16 cellular contexts compared by ENCODE assay signal in the genomic region with DNA sequence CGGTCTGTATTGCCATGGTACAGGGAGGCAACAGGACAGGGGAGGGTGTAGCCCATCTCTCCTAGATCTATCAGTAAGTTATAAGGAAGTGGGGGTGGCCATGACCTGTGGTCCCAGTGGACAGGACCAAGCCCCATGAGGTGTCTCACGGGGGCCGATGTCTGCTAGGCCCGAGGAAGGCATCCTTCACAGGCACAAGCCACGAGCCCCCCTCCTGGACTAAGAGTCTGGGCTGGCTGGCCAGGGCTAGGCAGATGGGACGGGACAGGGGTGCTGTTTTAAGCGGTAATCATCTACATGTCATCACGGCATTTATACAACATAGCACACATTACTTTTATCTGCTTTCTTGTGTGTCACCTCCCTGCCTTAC. TPM values are rescaled to one million over a fixed set of nuclear protein-coding genes. Genes with fewer than 3 reads are reported as not detected.
DNase-seq lines count a peak whose midpoint lies in the region; ATAC-seq, FAIRE-seq and TF ChIP-seq lines count a peak whose summit lies in the region.
"Had no signal": no experiment of that assay in that cellular context is flagged by ENCODE, and none has a peak within 500 bp of the region (broad histone marks: within the 10 kb centered on the region; RNA-seq: fewer than 3 reads in every experiment).

No MANE protein-coding gene starts in this region.

- H3K27ac ChIP-seq in HepG2 (ENCODE audit: extremely low read length, insufficient read depth, low read length) (no peak overlapping the region), right lobe of liver (no peak overlapping the region)
- H3K27ac ChIP-seq: RWPE1, SJCRH30 had no signal

- peak overlapping the region in 2 of 3 experiments; percentile 2 to 48; a peak in 3 of 6 replicates for H3K4me3 ChIP-seq in HepG2 (replicated peaks in 1 of 3; ENCODE audit: insufficient read depth in 1 of 3, low read depth in 2 of 3, low read length in 3 of 3)
- no peak overlapping the region for H3K4me3 ChIP-seq in right lobe of liver
- H3K4me3 ChIP-seq: SJCRH30 had no signal

- H3K36me3 ChIP-seq in HepG2 (replicated peaks in 1 of 2; ENCODE audit: control insufficient read depth in 1 of 2, insufficient read depth in 2 of 2, low read length in 2 of 2) = no peaks in the 10 kb centered on the region
- H3K36me3 ChIP-seq in right lobe of liver = no peaks in the 10 kb centered on the region
- H3K36me3 ChIP-seq: SJCRH30 had no signal

- CTCF ChIA-PET in HepG2 (lab: Yijun Ruan, JAX; ENCODE audit: low intra/inter-chr PET ratio, low total read pairs) = no interaction called here

- TF ChIP-seq EP300 in HepG2 (IDR thresholded peaks at IDR 0.05; ENCODE audit: low read depth in 2 of 2, low read length in 2 of 2) (no peak), HepG2 (CRISPR knock-in tag; IDR thresholded peaks at IDR 0.05; ENCODE audit: borderline replicate concordance) (no peak)

- peaks cover 25% of the 10 kb centered on the region for H3K4me1 Mint-ChIP-seq in central memory CD8-positive, alpha-beta T cell
- H3K4me1 Mint-ChIP-seq in neural crest cell = peaks cover 19% of the 10 kb centered on the region

- DNase-seq in HepG2 (ENCODE audit: low spot score) = no peak
- DNase-seq in right lobe of liver = no peak
- DNase-seq in central memory CD8-positive, alpha-beta T cell (ENCODE audit: low spot score in 2 of 2) = no peak
- DNase-seq in neural crest cell (ENCODE audit: low read depth, low spot score) = no peak
- no peak for DNase-seq in NCI-H1105 treated with DMSO at 0.1 percent for 48 hours (lab: John Stamatoyannopoulos, UW)
- DNase-seq in H54 (ENCODE audit: insufficient read length, low spot score) = no peak
- DNase-seq: HFFc6, NCI-H187 treated with DMSO at 0.1 percent for 48 hours, NCI-H345, NCI-H774, SJCRH30 had no signal

- H3K9ac ChIP-seq in HepG2 (ENCODE audit: insufficient read depth, low read depth, low read length) = no peak overlapping the region

- 67% methylated on average over 4 of the region's 8 CpGs for WGBS in HepG2 (ENCODE audit: low lambda C conversion rate)
- WGBS in right lobe of liver (ENCODE audit: insufficient coverage, low coverage, low lambda C conversion rate, missing lambda C conversion rate) = 98% methylated on average over 6 of the region's 8 CpGs

- H3K27ac Mint-ChIP-seq in central memory CD8-positive, alpha-beta T cell (ENCODE audit: low read depth) = peak overlapping the region; percentile 62
- H3K27ac Mint-ChIP-seq in neural crest cell (ENCODE audit: unreplicated experiment) = no peak overlapping the region
- H3K27ac Mint-ChIP-seq: HFFc6 had no signal

- peak overlapping the region; percentile 59 for H3K4me2 ChIP-seq in HepG2 (ENCODE audit: low read depth, low read length)

- intact Hi-C loops in HepG2 (cut with micrococcal nuclease; ENCODE audit: unreplicated experiment) = no loop called here
- intact Hi-C loops in right lobe of liver (cut with DNase I) = no loop called here

- in situ Hi-C loops in HepG2 (cut with HindIII; ENCODE audit: extremely low pct_ligation_motif_present, low pct_unique_long_range_greater_than_20kb) = no loop called here

- H2AFZ ChIP-seq in HepG2 (ENCODE audit: low read length) = no peak overlapping the region

- no peaks in the 10 kb centered on the region for H3K9me3 ChIP-seq in HepG2 (ENCODE audit: low read length)
- no peaks in the 10 kb centered on the region for H3K9me3 ChIP-seq in right lobe of liver
- H3K9me3 ChIP-seq: SJCRH30 had no signal

- no peak for TF ChIP-seq POLR2A in HepG2 (IDR thresholded peaks at IDR 0.05; ENCODE audit: insufficient read depth in 1 of 2, low read depth in 2 of 2, low read length in 2 of 2)
- TF ChIP-seq POLR2A in right lobe of liver (IDR thresholded peaks at IDR 0.05) = no peak
- no peak for TF ChIP-seq POLR2A in H54 (IDR thresholded peaks at IDR 0.05; ENCODE audit: low read depth, low read length)

- ATAC-seq in HepG2 (no peak), right lobe of liver (no peak), HG02840 (IDR thresholded peaks at IDR 0.05; ENCODE audit: low FRiP score, unreplicated experiment) (no peak)
- ATAC-seq in central memory CD8-positive, alpha-beta T cell (replicated peaks; ENCODE audit: extremely low read depth, poor library complexity, severe bottlenecking) = no peak

- no peaks in the 10 kb centered on the region for H3K9me3 Mint-ChIP-seq in central memory CD8-positive, alpha-beta T cell
- H3K9me3 Mint-ChIP-seq in neural crest cell = no peaks in the 10 kb centered on the region
- H3K9me3 Mint-ChIP-seq: HFFc6 had no signal

- peaks cover 17% of the 10 kb centered on the region for H3K79me2 ChIP-seq in HepG2 (ENCODE audit: insufficient read depth, low read length)

- FAIRE-seq in HepG2 (lab: Jason Lieb, UNC) = no peak
- FAIRE-seq in H54 (lab: Jason Lieb, UNC) = no peak
- FAIRE-seq: GM19239 had no signal

- no peak for TF ChIP-seq RAD21 in HepG2 (CRISPR knock-in tag; IDR thresholded peaks at IDR 0.05)

- H3K27me3 ChIP-seq in HepG2 (ENCODE audit: control insufficient read depth in 1 of 2, insufficient read depth in 2 of 2, low read length in 2 of 2) = no peaks in the 10 kb centered on the region; a peak in 1 of 5 replicates
- H3K27me3 ChIP-seq in right lobe of liver = no peaks in the 10 kb centered on the region
- H3K27me3 ChIP-seq: SJCRH30 had no signal

- no peaks in the 10 kb centered on the region for H4K20me1 ChIP-seq in HepG2 (ENCODE audit: insufficient read depth, low read length)

- no peak overlapping the region for H3K4me3 Mint-ChIP-seq in central memory CD8-positive, alpha-beta T cell
- peak overlapping the region; percentile 25 for H3K4me3 Mint-ChIP-seq in neural crest cell
- H3K4me3 Mint-ChIP-seq: HFFc6 had no signal

- peaks cover 11% of the 10 kb centered on the region for H3K36me3 Mint-ChIP-seq in central memory CD8-positive, alpha-beta T cell (ENCODE audit: insufficient read depth)
- no peaks in the 10 kb centered on the region for H3K36me3 Mint-ChIP-seq in neural crest cell (ENCODE audit: low read depth)

- POLR2A ChIA-PET in HepG2 (lab: Yijun Ruan, JAX) = no interaction called here

- no TSS peak for BruUV-seq in HepG2 (replicated peaks; lab: Mats Ljungman, UMichigan)

- peaks cover 77% of the 10 kb centered on the region for H3K4me1 ChIP-seq in HepG2 (ENCODE audit: insufficient read depth, low read length)
- H3K4me1 ChIP-seq in right lobe of liver = peaks cover 0 to 19% (median 3%) of the 10 kb centered on the region in 4 donors

- no peak for TF ChIP-seq CTCF in HepG2 (CRISPR knock-in tag; IDR thresholded peaks at IDR 0.05)
- TF ChIP-seq CTCF in right lobe of liver (IDR thresholded peaks at IDR 0.05) = no peak
- no peak for TF ChIP-seq CTCF in neural crest cell (conservative IDR thresholded peaks at IDR 0.05)

- H3K27me3 Mint-ChIP-seq in central memory CD8-positive, alpha-beta T cell = no peaks in the 10 kb centered on the region
- H3K27me3 Mint-ChIP-seq in neural crest cell (ENCODE audit: low read depth) = no peaks in the 10 kb centered on the region

RNA-seq across cellular contexts. Expression of gene TBC1D2B, which starts 2.6 kb away (rescaled TPM):
- total RNA-seq in HepG2 (2016; rRNA removed; fragmentation: Illumina TruSeq; extraction: Trizol) (7.9 and 10.1 TPM in 2 replicates), right lobe of liver (10 to 100 TPM; 23.7 to 81.4 (median 29.6) TPM), neural crest cell (19.7 and 21.8 TPM in 2 replicates)
- 4.1 and 5.1 TPM in 2 replicates for total RNA-seq in HepG2 (2016; cell fraction: cytosol; rRNA removed; fragmentation: Illumina TruSeq; extraction: Trizol; ENCODE audit: low read depth)
- 7.4 and 10.4 TPM in 2 replicates for total RNA-seq in HepG2 (2016; cell fraction: insoluble cytoplasmic fraction; rRNA removed; fragmentation: Illumina TruSeq; extraction: Trizol)
- 4.5 and 5.3 TPM in 2 replicates for total RNA-seq in HepG2 (2016; cell fraction: membrane; rRNA removed; fragmentation: Illumina TruSeq; extraction: Trizol)
- total RNA-seq in HepG2 (2016; cell fraction: nucleus; rRNA removed; fragmentation: Illumina TruSeq; extraction: Trizol) = 12.1 and 12.6 TPM in 2 replicates
- polyA plus RNA-seq in HepG2 (2011; rRNA removed) = 14.4 and 18.8 TPM in 2 replicates
- polyA plus RNA-seq in HepG2 (2011; cell fraction: cytosol; rRNA removed) = 8.9 and 11.2 TPM in 2 replicates
- 36.0 and 41.0 TPM in 2 replicates for polyA plus RNA-seq in HepG2 (2011; cell fraction: nucleus; rRNA removed)
- 7.6 and 13.3 TPM in 2 replicates for polyA plus RNA-seq in HepG2 (2012)
- polyA plus RNA-seq in HepG2 (2016; cell fraction: cytosol; fragmentation: Illumina TruSeq; extraction: Trizol; ENCODE audit: low read depth) = 0.70 and 0.78 TPM in 2 replicates
- 5.9 and 9.0 TPM in 2 replicates for polyA plus RNA-seq in HepG2 (2016; cell fraction: insoluble cytoplasmic fraction; fragmentation: Illumina TruSeq; extraction: Trizol; ENCODE audit: low read depth)
- 1.7 and 1.9 TPM in 2 replicates for polyA plus RNA-seq in HepG2 (2016; cell fraction: membrane; fragmentation: Illumina TruSeq; extraction: Trizol; ENCODE audit: low read depth)
- polyA plus RNA-seq in HepG2 (2016; cell fraction: nucleus; fragmentation: Illumina TruSeq; extraction: Trizol; ENCODE audit: insufficient read depth, low read depth) = 16.5 and 18.2 TPM in 2 replicates
- 27.1 and 31.4 TPM in 2 replicates for polyA minus RNA-seq in HepG2 (2011; rRNA and poly(A)+ RNA removed; ENCODE audit: low replicate concordance)
- polyA minus RNA-seq in HepG2 (2011; cell fraction: cytosol; rRNA and poly(A)+ RNA removed) = 8.7 and 10.4 TPM in 2 replicates
- polyA minus RNA-seq in HepG2 (2011; cell fraction: nucleus; rRNA and poly(A)+ RNA removed) = 28.2 and 32.3 TPM in 2 replicates

RNA-seq across cellular contexts. Expression of gene SH2D7, which starts 12.3 kb away (rescaled TPM):
- total RNA-seq in HepG2 (2016; rRNA removed; fragmentation: Illumina TruSeq; extraction: Trizol) (not detected in 2 replicates), right lobe of liver (not detected), neural crest cell (not detected in 2 replicates)
- total RNA-seq in HepG2 (2016; cell fraction: cytosol; rRNA removed; fragmentation: Illumina TruSeq; extraction: Trizol; ENCODE audit: low read depth) = not detected in 2 replicates
- total RNA-seq in HepG2 (2016; cell fraction: insoluble cytoplasmic fraction; rRNA removed; fragmentation: Illumina TruSeq; extraction: Trizol) = not detected in 2 replicates
- not detected in 2 replicates for total RNA-seq in HepG2 (2016; cell fraction: membrane; rRNA removed; fragmentation: Illumina TruSeq; extraction: Trizol)
- not detected in 2 replicates for total RNA-seq in HepG2 (2016; cell fraction: nucleus; rRNA removed; fragmentation: Illumina TruSeq; extraction: Trizol)
- polyA plus RNA-seq in HepG2 (2011; rRNA removed) = not detected in 2 replicates
- not detected in 2 replicates for polyA plus RNA-seq in HepG2 (2011; cell fraction: cytosol; rRNA removed)
- not detected in 2 replicates for polyA plus RNA-seq in HepG2 (2011; cell fraction: nucleus; rRNA removed)
- polyA plus RNA-seq in HepG2 (2012) = 0.05 TPM in 1 of 2 replicates, not detected in the other
- not detected in 2 replicates for polyA plus RNA-seq in HepG2 (2016; cell fraction: cytosol; fragmentation: Illumina TruSeq; extraction: Trizol; ENCODE audit: low read depth)
- polyA plus RNA-seq in HepG2 (2016; cell fraction: insoluble cytoplasmic fraction; fragmentation: Illumina TruSeq; extraction: Trizol; ENCODE audit: low read depth) = not detected in 2 replicates
- polyA plus RNA-seq in HepG2 (2016; cell fraction: membrane; fragmentation: Illumina TruSeq; extraction: Trizol; ENCODE audit: low read depth) = not detected in 2 replicates
- not detected in 2 replicates for polyA plus RNA-seq in HepG2 (2016; cell fraction: nucleus; fragmentation: Illumina TruSeq; extraction: Trizol; ENCODE audit: insufficient read depth, low read depth)
- polyA minus RNA-seq in HepG2 (2011; rRNA and poly(A)+ RNA removed; ENCODE audit: low replicate concordance) = not detected in 2 replicates
- not detected in 2 replicates for polyA minus RNA-seq in HepG2 (2011; cell fraction: cytosol; rRNA and poly(A)+ RNA removed)
- polyA minus RNA-seq in HepG2 (2011; cell fraction: nucleus; rRNA and poly(A)+ RNA removed) = not detected in 2 replicates
- total RNA-seq: H4, HFFc6, LHCN-M2 had no signal

RNA-seq across cellular contexts. Expression of gene CIB2, which starts 51.2 kb away (rescaled TPM):
- total RNA-seq in HepG2 (2016; rRNA removed; fragmentation: Illumina TruSeq; extraction: Trizol) (1.5 and 1.8 TPM in 2 replicates), right lobe of liver (1 to 10 TPM in 2 of 6 experiments, under 1 TPM in 3, not detected in 1; 0.22 to 1.3 (median 0.74) TPM), neural crest cell (36.5 and 37.7 TPM in 2 replicates)
- total RNA-seq in HepG2 (2016; cell fraction: cytosol; rRNA removed; fragmentation: Illumina TruSeq; extraction: Trizol; ENCODE audit: low read depth) = 6.0 and 7.3 TPM in 2 replicates
- 1.6 and 2.2 TPM in 2 replicates for total RNA-seq in HepG2 (2016; cell fraction: insoluble cytoplasmic fraction; rRNA removed; fragmentation: Illumina TruSeq; extraction: Trizol)
- 6.9 and 9.0 TPM in 2 replicates for total RNA-seq in HepG2 (2016; cell fraction: membrane; rRNA removed; fragmentation: Illumina TruSeq; extraction: Trizol)
- 0.63 and 0.84 TPM in 2 replicates for total RNA-seq in HepG2 (2016; cell fraction: nucleus; rRNA removed; fragmentation: Illumina TruSeq; extraction: Trizol)
- polyA plus RNA-seq in HepG2 (2011; rRNA removed) = 1.4 and 4.5 TPM in 2 replicates
- 1.5 and 2.4 TPM in 2 replicates for polyA plus RNA-seq in HepG2 (2011; cell fraction: cytosol; rRNA removed)
- polyA plus RNA-seq in HepG2 (2011; cell fraction: nucleus; rRNA removed) = 0.19 and 0.87 TPM in 2 replicates
- polyA plus RNA-seq in HepG2 (2012) = 2.2 and 3.7 TPM in 2 replicates
- 13.6 and 14.5 TPM in 2 replicates for polyA plus RNA-seq in HepG2 (2016; cell fraction: cytosol; fragmentation: Illumina TruSeq; extraction: Trizol; ENCODE audit: low read depth)
- 3.1 and 4.0 TPM in 2 replicates for polyA plus RNA-seq in HepG2 (2016; cell fraction: insoluble cytoplasmic fraction; fragmentation: Illumina TruSeq; extraction: Trizol; ENCODE audit: low read depth)
- polyA plus RNA-seq in HepG2 (2016; cell fraction: membrane; fragmentation: Illumina TruSeq; extraction: Trizol; ENCODE audit: low read depth) = 13.2 TPM in 2 replicates
- polyA plus RNA-seq in HepG2 (2016; cell fraction: nucleus; fragmentation: Illumina TruSeq; extraction: Trizol; ENCODE audit: insufficient read depth, low read depth) = 2.5 and 2.6 TPM in 2 replicates
- polyA minus RNA-seq in HepG2 (2011; rRNA and poly(A)+ RNA removed; ENCODE audit: low replicate concordance) = 1.3 and 2.2 TPM in 2 replicates
- polyA minus RNA-seq in HepG2 (2011; cell fraction: cytosol; rRNA and poly(A)+ RNA removed) = 1.8 TPM in 1 of 2 replicates, not detected in the other
- 0.77 TPM in 1 of 2 replicates, not detected in the other for polyA minus RNA-seq in HepG2 (2011; cell fraction: nucleus; rRNA and poly(A)+ RNA removed)

Comparison
In these comparisons a context has a peak if more than half of its experiments do, and no peak if none do; other contexts are left out.
1. H3K4me3 ChIP-seq: peak in HepG2 (2 of 3); none in right lobe of liver (0 of 3).